Comparison of ENCODE assay signal across 1 cellular context in the genomic region with DNA sequence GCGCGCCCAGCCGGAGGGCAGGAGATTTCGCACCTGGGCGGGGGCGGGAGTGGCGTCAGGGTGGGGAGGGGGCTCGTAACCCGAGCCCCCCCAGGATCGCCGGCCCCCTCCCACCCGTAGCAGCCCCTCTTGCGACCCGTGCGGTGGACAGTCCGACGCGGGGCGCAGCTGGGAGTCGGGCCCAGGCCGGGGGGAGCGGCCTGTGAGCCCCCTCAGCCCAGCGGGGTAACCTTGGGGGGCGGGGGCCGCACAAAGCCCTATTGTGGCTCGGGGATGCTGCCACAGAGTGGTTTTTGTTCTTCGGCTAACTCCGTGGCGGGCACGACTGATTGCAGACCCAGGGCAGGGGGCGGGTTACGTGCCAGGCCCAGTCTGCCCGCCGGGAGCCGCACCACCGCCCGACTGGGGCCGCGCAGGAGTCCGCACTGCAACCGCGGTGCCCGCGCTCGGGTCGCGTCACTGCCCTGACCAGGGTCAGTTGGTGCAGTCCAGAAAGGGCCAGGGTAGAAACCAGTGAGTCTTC.
A peak's percentile ranks its signal among the peaks of the same experiment; 100 is the strongest.
TF ChIP-seq lines count a peak whose summit lies in the region.

No MANE protein-coding gene starts in this region.

TF ChIP-seq in K562, 482 proteins besides CTCF, POLR2A, EP300 and RAD21:
- TF ChIP-seq EGR1 (conservative IDR thresholded peaks at IDR 0.05) (0 out of 2 replicates have a peak, but pooled peaks have one; percentile 6), STAT5A (IDR thresholded peaks at IDR 0.05; ENCODE audit: borderline replicate concordance, low read length) (no peak), STAG1 (CRISPR knock-in tag; IDR thresholded peaks at IDR 0.05; ENCODE audit: borderline replicate concordance) (0 out of 2 replicates have a peak, but pooled peaks have one; percentile 22), GTF2F1 (IDR thresholded peaks at IDR 0.05; ENCODE audit: low read depth, low read length) (no peak), BRCA1 (IDR thresholded peaks at IDR 0.05) (no peak), BRCA1 (CRISPR knock-in tag; IDR thresholded peaks at IDR 0.05) (0 out of 2 replicates have a peak, but pooled peaks have one; percentile 24)
